In the genomic region with DNA sequence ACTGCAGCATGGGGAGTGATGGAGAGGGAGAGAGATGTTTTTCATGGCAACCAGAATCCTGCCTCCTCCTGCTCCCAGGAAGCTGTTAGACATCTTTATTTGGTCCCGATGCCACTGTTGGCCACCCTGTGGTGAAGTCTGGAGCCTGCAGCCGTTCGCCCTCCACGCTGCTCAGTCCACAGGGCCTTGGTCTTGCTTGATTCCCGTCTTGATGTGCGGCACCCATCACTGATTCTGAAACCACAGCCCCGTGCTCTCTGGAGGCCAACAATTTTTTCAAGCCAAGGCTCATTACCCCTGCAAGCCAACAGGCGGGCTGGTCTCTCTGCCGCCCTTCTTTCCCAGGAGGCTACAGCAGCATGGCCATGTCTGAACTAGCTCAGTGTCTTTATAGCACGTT, we compare ENCODE assay signal across 10 cellular contexts. TPM values are rescaled to one million over a fixed set of nuclear protein-coding genes. Genes with fewer than 3 reads are reported as not detected.
DNase-seq lines count a peak whose midpoint lies in the region; ATAC-seq, FAIRE-seq and TF ChIP-seq lines count a peak whose summit lies in the region.
"Had no signal": no experiment of that assay in that cellular context is flagged by ENCODE, and none has a peak within 500 bp of the region (broad histone marks: within the 10 kb centered on the region; RNA-seq: fewer than 3 reads in every experiment).

No MANE protein-coding gene starts in this region.

- no peaks in the 10 kb centered on the region for H3K4me1 ChIP-seq in mesendoderm (ENCODE audit: control insufficient read depth, low read depth, low read length)

- no peak overlapping the region for H3K18ac ChIP-seq in mesendoderm (ENCODE audit: low read length)

- H3K4me3 ChIP-seq in mesendoderm (ENCODE audit: low read length) = no peak overlapping the region

- DNase-seq in ELF-1 (ENCODE audit: low read depth, low spot score) (peak; percentile 49), HFFc6 (peak; percentile 29), mesendoderm (peak; percentile 49), frontal cortex (ENCODE audit: low spot score in 2 of 2) (no peak), GDM1 (lab: John Stamatoyannopoulos, UW) (no peak), NCI-H1105 (lab: John Stamatoyannopoulos, UW) (no peak)
- DNase-seq: islet precursor cell had no signal

- no peaks in the 10 kb centered on the region for H3K79me2 ChIP-seq in mesendoderm (ENCODE audit: control insufficient read depth, insufficient read depth, low read length)

- H3K27me3 ChIP-seq in mesendoderm (ENCODE audit: insufficient read depth, low read length, poor library complexity) = no peaks in the 10 kb centered on the region

- peak; percentile 75 for TF ChIP-seq CTCF in HFFc6 (IDR thresholded peaks at IDR 0.05)

- peak; percentile 28 for ATAC-seq in activated T-helper 17 cell treated with anti-CD3 and anti-CD28 coated beads, Interleukin-2, amount 50 U/mL, for 72 hours (replicated peaks)
- ATAC-seq in HG03280 (IDR thresholded peaks at IDR 0.05; ENCODE audit: unreplicated experiment) = no peak

- no peaks in the 10 kb centered on the region for H3K9me3 Mint-ChIP-seq in HFFc6
- H3K9me3 Mint-ChIP-seq in activated T-helper 17 cell treated with anti-CD3 and anti-CD28 coated beads, Interleukin-2, amount 50 U/mL, for 72 hours = no peaks in the 10 kb centered on the region
- H3K9me3 Mint-ChIP-seq: T-helper 1 cell treated with Interleukin-12 subunit alpha and Interleukin-12 subunit beta and Interleukin-4 antibody, amounts not matched to agents 30 μg/mL and 1 μg/mL, for 36 hours had no signal

- no peak for FAIRE-seq in frontal cortex (lab: Jason Lieb, UNC)

- H3K27ac ChIP-seq in mesendoderm (ENCODE audit: low read depth, low read length) = no peak overlapping the region

- H3K27ac Mint-ChIP-seq in HFFc6 = 0 out of 2 replicates have a peak overlapping the region, but pooled peaks have one; percentile 24
- no peak overlapping the region for H3K27ac Mint-ChIP-seq in activated T-helper 17 cell treated with anti-CD3 and anti-CD28 coated beads, Interleukin-2, amount 50 U/mL, for 72 hours
- H3K27ac Mint-ChIP-seq: T-helper 1 cell treated with Interleukin-12 subunit alpha and Interleukin-12 subunit beta and Interleukin-4 antibody, amounts not matched to agents 30 μg/mL and 1 μg/mL, for 36 hours had no signal

- H3K36me3 Mint-ChIP-seq in HFFc6 (ENCODE audit: low read depth) = peaks cover 38% of the 10 kb centered on the region
- peaks cover 61% of the 10 kb centered on the region for H3K36me3 Mint-ChIP-seq in activated T-helper 17 cell treated with anti-CD3 and anti-CD28 coated beads, Interleukin-2, amount 50 U/mL, for 72 hours (ENCODE audit: low read depth)

- no peak overlapping the region for H2AK5ac ChIP-seq in mesendoderm (ENCODE audit: low read length)

- peaks cover 4% of the 10 kb centered on the region; the same call in 1 of the 2 replicates for H3K27me3 Mint-ChIP-seq in HFFc6 (ENCODE audit: insufficient read depth)
- no peaks in the 10 kb centered on the region for H3K27me3 Mint-ChIP-seq in activated T-helper 17 cell treated with anti-CD3 and anti-CD28 coated beads, Interleukin-2, amount 50 U/mL, for 72 hours

- H2BK120ac ChIP-seq in mesendoderm (ENCODE audit: low read depth, low read length) = no peak overlapping the region

- H3K56ac ChIP-seq in mesendoderm (ENCODE audit: low read length) = no peak overlapping the region

- H2BK15ac ChIP-seq in mesendoderm (replicated peaks; ENCODE audit: low read depth) = no peak overlapping the region

- no peak overlapping the region for H3K9ac ChIP-seq in mesendoderm (ENCODE audit: low read length)

- peaks cover 8% of the 10 kb centered on the region; the same call in 1 of the 2 replicates for H3K4me1 Mint-ChIP-seq in HFFc6 (ENCODE audit: low read depth)
- peaks cover 5% of the 10 kb centered on the region for H3K4me1 Mint-ChIP-seq in activated T-helper 17 cell treated with anti-CD3 and anti-CD28 coated beads, Interleukin-2, amount 50 U/mL, for 72 hours

- H4K5ac ChIP-seq in mesendoderm (ENCODE audit: low read length) = no peak overlapping the region

- H3K4me3 Mint-ChIP-seq in HFFc6 = no peak overlapping the region
- no peak overlapping the region for H3K4me3 Mint-ChIP-seq in activated T-helper 17 cell treated with anti-CD3 and anti-CD28 coated beads, Interleukin-2, amount 50 U/mL, for 72 hours
- H3K4me3 Mint-ChIP-seq: T-helper 1 cell treated with Interleukin-12 subunit alpha and Interleukin-12 subunit beta and Interleukin-4 antibody, amounts not matched to agents 30 μg/mL and 1 μg/mL, for 36 hours had no signal

- no peak overlapping the region for H3K4me2 ChIP-seq in mesendoderm (ENCODE audit: low read length)

- H3K23ac ChIP-seq in mesendoderm (ENCODE audit: low read length) = no peak overlapping the region

- no peak overlapping the region for H3K4ac ChIP-seq in mesendoderm (ENCODE audit: low read depth, low read length)

- no peaks in the 10 kb centered on the region for H3K36me3 ChIP-seq in mesendoderm (ENCODE audit: control insufficient read depth, insufficient read depth, low read length)

- H4K8ac ChIP-seq in mesendoderm (ENCODE audit: low read depth, low read length) = no peak overlapping the region

- no peaks in the 10 kb centered on the region for H3K79me1 ChIP-seq in mesendoderm (ENCODE audit: low read length)

- no CpG with 5 or more reads among the region's 10 CpGs for WGBS in mesendoderm (ENCODE audit: extremely low coverage, insufficient coverage, low lambda C conversion rate)

- no peak overlapping the region for H2BK5ac ChIP-seq in mesendoderm (ENCODE audit: low read length)

RNA-seq across cellular contexts. Expression of a gene that starts 24.5 kb away (rescaled TPM):
- total RNA-seq in HFFc6 (2021; fragmentation: NEBNext Ultra II Directional; extraction: Animal tissue kit (Norgen Biotek cat#: 25700)) = under 1 TPM; 0.40 to 0.91 (median 0.61) TPM
- not detected for total RNA-seq in activated T-helper 17 cell treated with anti-CD3 and anti-CD28 coated beads, Interleukin-2, amount 50 U/mL, for 72 hours
- 0.17 TPM for polyA plus RNA-seq in mesendoderm (2013, experiment 1 of 2)
- polyA plus RNA-seq in mesendoderm (2013, experiment 2 of 2) = 0.21 TPM
- not detected for total RNA-seq in frontal cortex

Comparison
In these comparisons a context has a peak if more than half of its experiments do, and no peak if none do; other contexts are left out.
1. DNase-seq: peak in ELF-1 (single experiment), HFFc6 (single experiment) and mesendoderm (single experiment); none in frontal cortex (0 of 2), GDM1 (single experiment) and NCI-H1105 (single experiment).